27 cellular contexts compared by ENCODE assay signal in the genomic region with DNA sequence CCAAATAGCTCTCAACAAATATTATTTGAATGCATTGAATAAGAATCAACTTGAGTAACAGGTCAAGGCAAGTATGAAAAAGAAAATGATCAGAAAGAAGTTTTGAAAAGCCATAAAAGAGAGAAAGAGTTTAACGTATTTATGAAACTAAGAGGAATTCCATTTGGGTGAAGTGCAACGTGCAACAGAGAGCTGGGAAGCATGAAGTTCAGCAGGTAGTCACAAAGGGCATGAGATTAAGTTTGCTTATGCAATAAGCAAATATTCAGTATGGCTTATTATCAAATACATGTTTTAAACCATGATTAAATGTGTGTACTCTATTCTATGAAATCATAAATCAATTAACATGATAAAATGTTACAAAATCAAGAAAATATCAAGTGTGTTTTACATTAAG.
"Had no signal": no experiment of that assay in that cellular context is flagged by ENCODE, and none has a peak within 500 bp of the region (broad histone marks: within the 10 kb centered on the region; RNA-seq: fewer than 3 reads in every experiment).

No MANE protein-coding gene starts in this region.

- FAIRE-seq: urothelium cell line had no signal

- ATAC-seq: stimulated activated effector memory CD8-positive, alpha-beta T cell treated with anti-CD3 and anti-CD28 coated beads, Interleukin-12 subunit alpha, Interleukin-12 subunit beta, amount 100 ng/mL, for 72 hours; stimulated activated memory B cell treated with anti-CD40 and anti-IgM and Interleukin-4, amounts not matched to agents 10 μg/mL and 1 μg/mL and 100 μg/mL, for 72 hours; stimulated activated naive B cell treated with anti-CD40 and anti-IgM and Interleukin-4, amounts not matched to agents 10 μg/mL and 1 μg/mL and 100 μg/mL, for 72 hours; stimulated activated naive CD8-positive, alpha-beta T cell treated with anti-CD3 and anti-CD28 coated beads, Interleukin-15, amount 100 ng/mL, for 72 hours; stimulated activated naive CD8-positive, alpha-beta T cell treated with anti-CD3 and anti-CD28 coated beads, Interleukin-15, Interleukin-2, amounts not matched to agents 100 U/mL and 50 U/mL, for 24 hours; upper lobe of right lung had no signal

- H3K27me3 ChIP-seq: stomach, suprapubic skin, testis, thyroid gland, tibial artery, tibial nerve, transverse colon, upper lobe of left lung, upper lobe of right lung, uterus, vagina had no signal

- H3K9me3 ChIP-seq: testis, thoracic aorta, thyroid gland, tibial artery, tibial nerve, transverse colon, upper lobe of left lung, upper lobe of right lung, uterus, vagina had no signal

- H3K27ac ChIP-seq: stomach, suprapubic skin, testis, thoracic aorta, thyroid gland, tibial artery, tibial nerve, transverse colon, upper lobe of left lung, upper lobe of right lung, uterus, vagina had no signal

- H3K4me3 ChIP-seq: stomach, suprapubic skin, testis, thoracic aorta, thyroid gland, tibial artery, tibial nerve, transverse colon, upper lobe of left lung, upper lobe of right lung, uterus, vagina had no signal

- DNase-seq: stimulated activated CD4-positive, alpha-beta T cell treated with anti-CD3 and anti-CD28 coated beads, Interleukin-2, amount 100 ng/mL, for 48 hours; stimulated activated CD4-positive, alpha-beta T cell treated with anti-CD3 and anti-CD28 coated beads, Interleukin-4, amount 100 ng/mL, for 1 hour; stimulated activated CD4-positive, alpha-beta T cell treated with anti-CD3 and anti-CD28 coated beads, Interleukin-4, amount 100 ng/mL, for 24 hours; stimulated activated CD4-positive, alpha-beta T cell treated with anti-CD3 and anti-CD28 coated beads, Interleukin-4, amount 100 ng/mL, for 4 hours; stimulated activated CD8-positive, alpha-beta memory T cell treated with anti-CD3 and anti-CD28 coated beads, Interleukin-4, amount 100 ng/mL, for 48 hours; stimulated activated naive B cell treated with anti-CD40 and anti-IgM and Interleukin-4, amounts not matched to agents 10 μg/mL and 1 μg/mL and 100 μg/mL, for 72 hours; stimulated activated naive CD4-positive, alpha-beta T cell; stimulated activated naive CD4-positive, alpha-beta T cell treated with Interleukin-2 at 50 U/mL for 16 hours; stimulated activated naive CD8-positive, alpha-beta T cell treated with anti-CD3 and anti-CD28 coated beads, Interleukin-15, amount 100 ng/mL, for 72 hours; stimulated activated naive CD8-positive, alpha-beta T cell treated with anti-CD3 and anti-CD28 coated beads, Interleukin-15, Interleukin-2, amounts not matched to agents 100 U/mL and 50 U/mL, for 24 hours; stomach; substantia nigra; testis; thyroid gland; tibial artery; transverse colon; trophoblast cell; upper lobe of left lung; upper lobe of right lung; uterus had no signal

- H3K36me3 ChIP-seq: stomach, suprapubic skin, thoracic aorta, thyroid gland, tibial artery, tibial nerve, transverse colon, upper lobe of left lung, upper lobe of right lung, uterus, vagina had no signal

- H3K4me1 ChIP-seq: stomach, suprapubic skin, testis, thyroid gland, tibial artery, tibial nerve, transverse colon, upper lobe of left lung, upper lobe of right lung, uterus, vagina had no signal
